Comparison of ENCODE assay signal across 8 cellular contexts in genomic region chr10:27252267-27253000, GRCh38. TPM values are rescaled to one million over a fixed set of nuclear protein-coding genes. Genes with fewer than 3 reads are reported as not detected.
DNase-seq lines count a peak whose midpoint lies in the region; ATAC-seq and TF ChIP-seq lines count a peak whose summit lies in the region.

No MANE protein-coding gene starts in this region.

- BruUV-seq in PC-9 (replicated peaks; lab: Mats Ljungman, UMichigan) = no TSS peak

- intact Hi-C loops in PC-9 (cut with micrococcal nuclease; ENCODE audit: unreplicated experiment) = loop anchor here (1.0 kb wide), 1 partner anchor 10 kb away; no protein-coding TSS in a partner anchor
- intact Hi-C loops in left ventricle myocardium inferior (cut with micrococcal nuclease) = no loop called here

- no peaks in the 10 kb centered on the region for H4K20me1 ChIP-seq in PC-9 (ENCODE audit: insufficient read depth)

- H3K4me2 ChIP-seq in PC-9 = peak overlapping the region; percentile 74

- peak; percentile 44 to 88 for DNase-seq in PC-9
- DNase-seq in activated naive CD4-positive, alpha-beta T cell (lab: John Stamatoyannopoulos, UW) = peak; percentile 42 to 81 (median 64)
- DNase-seq in left ventricle myocardium inferior = peak; percentile 70
- no peak for DNase-seq in NCI-H2107 (lab: John Stamatoyannopoulos, UW)
- no peak for DNase-seq in NCI-H187 treated with DMSO at 0.1 percent for 48 hours (lab: John Stamatoyannopoulos, UW)

- H3K27ac ChIP-seq in PC-9 = peak overlapping the region; percentile 62
- H3K27ac ChIP-seq in left ventricle myocardium inferior (replicated peaks) = peak overlapping the region; percentile 77
- H3K27ac ChIP-seq in skin epidermis = peak overlapping the region; percentile 47 to 95 (median 87)

- no peaks in the 10 kb centered on the region for H3F3A ChIP-seq in PC-9 (ENCODE audit: insufficient read depth, low read depth)

- H3K79me2 ChIP-seq in PC-9 (ENCODE audit: low read depth) = no peaks in the 10 kb centered on the region

- H3K36me3 ChIP-seq in PC-9 (ENCODE audit: low read depth) = no peaks in the 10 kb centered on the region
- H3K36me3 ChIP-seq in left ventricle myocardium inferior = no peaks in the 10 kb centered on the region

- TF ChIP-seq CTCF in PC-9 (conservative IDR thresholded peaks at IDR 0.05) = peak; percentile 69
- peak; percentile 85 for TF ChIP-seq CTCF in left ventricle myocardium inferior (IDR thresholded peaks at IDR 0.05; ENCODE audit: borderline replicate concordance)

- H3K4me1 ChIP-seq in PC-9 (replicated peaks; ENCODE audit: insufficient read depth) (no peaks in the 10 kb centered on the region), left ventricle myocardium inferior (peaks cover 15% of the 10 kb centered on the region)

- H3K4me3 ChIP-seq in PC-9 = peak overlapping the region; percentile 70
- H3K4me3 ChIP-seq in left ventricle myocardium inferior = peak overlapping the region; percentile 73
- peak overlapping the region; percentile 49 to 75 (median 65) for H3K4me3 ChIP-seq in skin epidermis

- peak; percentile 79 for TF ChIP-seq POLR2A in GM18505 (IDR thresholded peaks at IDR 0.05; ENCODE audit: borderline replicate concordance, extremely low read depth, insufficient read depth, insufficient read length)

- peak overlapping the region; percentile 92 for H2AFZ ChIP-seq in PC-9

- H3K9me2 ChIP-seq in PC-9 (ENCODE audit: insufficient read depth) = no peaks in the 10 kb centered on the region

- H3K9me3 ChIP-seq in PC-9 (ENCODE audit: insufficient read depth, low read depth) (no peaks in the 10 kb centered on the region), left ventricle myocardium inferior (replicated peaks) (no peaks in the 10 kb centered on the region)

- POLR2A ChIA-PET in PC-9 (lab: Charles Lee; ENCODE audit: unreplicated experiment) = interaction anchor here (0.7 kb wide), 1 partner anchor 307 kb away, joined by 8 read pairs; no protein-coding TSS in a partner anchor

- no peaks in the 10 kb centered on the region for H3K27me3 ChIP-seq in PC-9 (ENCODE audit: insufficient read depth, low read depth)
- no peaks in the 10 kb centered on the region for H3K27me3 ChIP-seq in left ventricle myocardium inferior (ENCODE audit: low read depth)

- CTCF ChIA-PET in PC-9 (lab: Charles Lee) = interaction anchor here (0.6 kb wide), 1 partner anchor 1393 kb away, joined by 4 read pairs; no protein-coding TSS in a partner anchor

- ATAC-seq in GM18505 (IDR thresholded peaks at IDR 0.05; ENCODE audit: unreplicated experiment) = peak; percentile 98
- peak; percentile 97 for ATAC-seq in HG02884 (IDR thresholded peaks at IDR 0.05; ENCODE audit: unreplicated experiment)

RNA-seq across cellular contexts. Expression of gene ACBD5, which starts 11.8 kb away (rescaled TPM):
- total RNA-seq in PC-9 (2021) = 17.0 and 17.2 TPM in 2 replicates
- total RNA-seq in left ventricle myocardium inferior = 64.0 TPM

Comparison
In these comparisons a context has a peak if more than half of its experiments do, and no peak if none do; other contexts are left out.
1. DNase-seq: peak in PC-9 (2 of 2), activated naive CD4-positive, alpha-beta T cell (4 of 4) and left ventricle myocardium inferior (single experiment); none in NCI-H2107 (single experiment) and NCI-H187 treated with DMSO at 0.1 percent for 48 hours (single experiment).
2. Peak in every context shown above with its lines, with median percentiles within 50 percentile points of each other: H3K27ac ChIP-seq and H3K4me3 ChIP-seq.